ENCODE assay signal across 1 cellular context in the genomic region with DNA sequence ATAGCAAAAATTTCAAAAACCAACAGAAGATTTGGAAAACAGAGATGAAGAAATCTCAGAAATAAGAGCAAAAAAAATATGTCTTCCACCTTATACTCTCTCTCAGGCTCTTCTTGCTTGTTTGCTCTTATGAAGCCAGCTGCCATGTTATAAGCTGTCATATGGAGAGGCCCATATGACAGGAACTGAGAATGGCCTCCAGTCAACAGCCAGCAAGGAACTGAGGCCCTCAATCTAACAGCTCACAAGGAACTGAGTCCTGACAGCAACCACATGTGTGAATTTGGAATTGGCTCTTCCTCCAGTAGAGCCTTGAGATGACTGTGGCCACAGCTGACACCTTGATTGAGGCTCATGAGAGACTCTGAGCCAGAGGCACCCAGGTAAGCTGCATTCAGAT.
TF ChIP-seq lines count a peak whose summit lies in the region.

No MANE protein-coding gene starts in this region.

TF ChIP-seq in HCT116, 20 proteins besides CTCF, POLR2A, EP300 and RAD21 (continued from another document):
- TF ChIP-seq SRF (IDR thresholded peaks at IDR 0.05; ENCODE audit: low read depth) = no peak
- TF ChIP-seq, protein P1, sequence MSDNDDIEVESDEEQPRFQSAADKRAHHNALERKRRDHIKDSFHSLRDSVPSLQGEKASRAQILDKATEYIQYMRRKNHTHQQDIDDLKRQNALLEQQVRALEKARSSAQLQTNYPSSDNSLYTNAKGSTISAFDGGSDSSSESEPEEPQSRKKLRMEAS (IDR thresholded peaks at IDR 0.05) = no peak
- TF ChIP-seq YY1 (IDR thresholded peaks at IDR 0.05; ENCODE audit: extremely low read depth, insufficient replicate concordance, low read depth, low read length) = no peak
- TF ChIP-seq, protein P2, sequence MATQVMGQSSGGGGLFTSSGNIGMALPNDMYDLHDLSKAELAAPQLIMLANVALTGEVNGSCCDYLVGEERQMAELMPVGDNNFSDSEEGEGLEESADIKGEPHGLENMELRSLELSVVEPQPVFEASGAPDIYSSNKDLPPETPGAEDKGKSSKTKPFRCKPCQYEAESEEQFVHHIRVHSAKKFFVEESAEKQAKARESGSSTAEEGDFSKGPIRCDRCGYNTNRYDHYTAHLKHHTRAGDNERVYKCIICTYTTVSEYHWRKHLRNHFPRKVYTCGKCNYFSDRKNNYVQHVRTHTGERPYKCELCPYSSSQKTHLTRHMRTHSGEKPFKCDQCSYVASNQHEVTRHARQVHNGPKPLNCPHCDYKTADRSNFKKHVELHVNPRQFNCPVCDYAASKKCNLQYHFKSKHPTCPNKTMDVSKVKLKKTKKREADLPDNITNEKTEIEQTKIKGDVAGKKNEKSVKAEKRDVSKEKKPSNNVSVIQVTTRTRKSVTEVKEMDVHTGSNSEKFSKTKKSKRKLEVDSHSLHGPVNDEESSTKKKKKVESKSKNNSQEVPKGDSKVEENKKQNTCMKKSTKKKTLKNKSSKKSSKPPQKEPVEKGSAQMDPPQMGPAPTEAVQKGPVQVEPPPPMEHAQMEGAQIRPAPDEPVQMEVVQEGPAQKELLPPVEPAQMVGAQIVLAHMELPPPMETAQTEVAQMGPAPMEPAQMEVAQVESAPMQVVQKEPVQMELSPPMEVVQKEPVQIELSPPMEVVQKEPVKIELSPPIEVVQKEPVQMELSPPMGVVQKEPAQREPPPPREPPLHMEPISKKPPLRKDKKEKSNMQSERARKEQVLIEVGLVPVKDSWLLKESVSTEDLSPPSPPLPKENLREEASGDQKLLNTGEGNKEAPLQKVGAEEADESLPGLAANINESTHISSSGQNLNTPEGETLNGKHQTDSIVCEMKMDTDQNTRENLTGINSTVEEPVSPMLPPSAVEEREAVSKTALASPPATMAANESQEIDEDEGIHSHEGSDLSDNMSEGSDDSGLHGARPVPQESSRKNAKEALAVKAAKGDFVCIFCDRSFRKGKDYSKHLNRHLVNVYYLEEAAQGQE (IDR thresholded peaks at IDR 0.05; ENCODE audit: low read depth) = no peak
- TF ChIP-seq, protein P3, sequence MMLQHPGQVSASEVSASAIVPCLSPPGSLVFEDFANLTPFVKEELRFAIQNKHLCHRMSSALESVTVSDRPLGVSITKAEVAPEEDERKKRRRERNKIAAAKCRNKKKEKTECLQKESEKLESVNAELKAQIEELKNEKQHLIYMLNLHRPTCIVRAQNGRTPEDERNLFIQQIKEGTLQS (IDR thresholded peaks at IDR 0.05) = no peak
- no peak for TF ChIP-seq EZH2phosphoT487 (IDR thresholded peaks at IDR 0.05; ENCODE audit: borderline replicate concordance)
- no peak for TF ChIP-seq EGR1 (IDR thresholded peaks at IDR 0.05; ENCODE audit: low read depth)
